19 cellular contexts compared by ENCODE assay signal in genomic region chr3:23928525-23928924, GRCh38. TPM values are rescaled to one million over a fixed set of nuclear protein-coding genes. Genes with fewer than 3 reads are reported as not detected.
DNase-seq lines count a peak whose midpoint lies in the region; ATAC-seq, FAIRE-seq and TF ChIP-seq lines count a peak whose summit lies in the region.
"Had no signal": no experiment of that assay in that cellular context is flagged by ENCODE, and none has a peak within 500 bp of the region (broad histone marks: within the 10 kb centered on the region; RNA-seq: fewer than 3 reads in every experiment).

No MANE protein-coding gene starts in this region.

- TF ChIP-seq CTCF in RWPE1 (conservative IDR thresholded peaks at IDR 0.05; ENCODE audit: low read depth) (no peak), SK-N-SH (IDR thresholded peaks at IDR 0.05) (no peak)

- WGBS in SK-N-SH (ENCODE audit: low lambda C conversion rate), result 75% methylated on average over 8 of the region's 8 CpGs

- no peak for TF ChIP-seq EP300 in SK-N-SH (IDR thresholded peaks at IDR 0.05; ENCODE audit: borderline replicate concordance in 1 of 2, low read depth in 1 of 2, low read length in 1 of 2)

- TF ChIP-seq POLR2A in erythroblast (IDR thresholded peaks at IDR 0.05; ENCODE audit: low read length), result no peak

- FAIRE-seq in islet of Langerhans (lab: Jason Lieb, UNC), result peak; percentile 24

- peaks cover 0 to 6% of the 10 kb centered on the region in 2 experiments for H3K36me3 ChIP-seq in SK-N-SH (replicated peaks in 1 of 2; ENCODE audit: control insufficient read depth in 1 of 2, insufficient read depth in 2 of 2, low read length in 1 of 2)
- H3K36me3 ChIP-seq: upper lobe of left lung had no signal

- H3K27ac ChIP-seq in RWPE1 (peak overlapping the region; percentile 34; the same call in 1 of the 2 replicates), SK-N-SH (ENCODE audit: low read depth in 2 of 2, low read length in 1 of 2) (no peak overlapping the region)
- H3K27ac ChIP-seq: GM23248, upper lobe of left lung had no signal

- H3K27me3 ChIP-seq in SK-N-SH (ENCODE audit: insufficient read depth), result no peaks in the 10 kb centered on the region
- H3K27me3 ChIP-seq: upper lobe of left lung had no signal

- H3K79me2 ChIP-seq in SK-N-SH (ENCODE audit: insufficient read depth), result no peaks in the 10 kb centered on the region

- H3K4me2 ChIP-seq in SK-N-SH, result no peak overlapping the region

- H3K9ac ChIP-seq in SK-N-SH, result no peak overlapping the region
- H3K9ac ChIP-seq: GM23248 had no signal

- no peak for TF ChIP-seq RAD21 in SK-N-SH (IDR thresholded peaks at IDR 0.05; ENCODE audit: low read length)

- CTCF ChIA-PET in RWPE1 (lab: Yijun Ruan, JAX) (no interaction called here), SK-N-SH (lab: Yijun Ruan, JAX) (no interaction called here)

- ATAC-seq in HG02759 (IDR thresholded peaks at IDR 0.05; ENCODE audit: unreplicated experiment) (no peak), HG02884 (IDR thresholded peaks at IDR 0.05; ENCODE audit: unreplicated experiment) (no peak)
- ATAC-seq: activated CD4-positive, CD25-positive, alpha-beta regulatory T cell treated with anti-CD3 and anti-CD28 coated beads, Interleukin-2, amount 50 U/mL, for 24 hours; stimulated activated naive CD8-positive, alpha-beta T cell treated with anti-CD3 and anti-CD28 coated beads, Interleukin-15, Interleukin-2, amounts not matched to agents 100 U/mL and 50 U/mL, for 24 hours; T-cell had no signal

- H3F3A ChIP-seq in SK-N-SH (replicated peaks; ENCODE audit: insufficient read depth), result peaks cover 13% of the 10 kb centered on the region

- no peaks in the 10 kb centered on the region for H3K9me3 ChIP-seq in SK-N-SH
- H3K9me3 ChIP-seq: upper lobe of left lung had no signal

- H2AFZ ChIP-seq in SK-N-SH (ENCODE audit: low read depth), result no peak overlapping the region
- H2AFZ ChIP-seq: GM23248 had no signal

- H3K4me1 ChIP-seq in SK-N-SH (ENCODE audit: control insufficient read depth in 1 of 2, insufficient read depth in 2 of 2, low read depth in 1 of 2, low read length in 1 of 2), result peaks cover 0 to 2% of the 10 kb centered on the region in 2 experiments; a peak in 1 of 4 replicates

- no peak overlapping the region for H3K4me3 ChIP-seq in SK-N-SH (ENCODE audit: low read depth in 2 of 2, low read length in 1 of 2)
- H3K4me3 ChIP-seq: GM23248, upper lobe of left lung had no signal

- no peaks in the 10 kb centered on the region for H4K20me1 ChIP-seq in SK-N-SH (ENCODE audit: insufficient read depth)

- no peaks in the 10 kb centered on the region for H3K9me2 ChIP-seq in SK-N-SH

- DNase-seq in SIG-M5 treated with dmso at 0.1 percent for 504 hours (lab: John Stamatoyannopoulos, UW; ENCODE audit: unreplicated experiment) (peak; percentile 34), SIG-M5 (lab: John Stamatoyannopoulos, UW) (no peak), RWPE1 (ENCODE audit: low spot score) (no peak), erythroblast (lab: John Stamatoyannopoulos, UW) (no peak), SK-N-SH (no peak)
- DNase-seq: activated effector memory CD4-positive, alpha-beta T cell treated with Interleukin-2 at 50 U/mL for 16 hours; CD4-positive, CD25-positive, alpha-beta regulatory T cell; effector CD8-positive, alpha-beta T cell; GM23248; NCI-H2107; NCI-H748 treated with DMSO at 0.1 percent for 48 hours; RPMI8226; stimulated activated naive CD8-positive, alpha-beta T cell treated with anti-CD3 and anti-CD28 coated beads, Interleukin-15, Interleukin-2, amounts not matched to agents 100 U/mL and 50 U/mL, for 24 hours; T-cell had no signal

- POLR2A ChIA-PET in RWPE1 (lab: Yijun Ruan, JAX; ENCODE audit: low non-redundant PET), result no interaction called here
- POLR2A ChIA-PET in SK-N-SH (lab: Yijun Ruan, JAX), result interaction anchor here (0.7 kb wide), 1 partner anchor 12 kb away, joined by 8 read pairs; the partner anchor contains the start of genes NKIRAS1 and RPL15

TF ChIP-seq in SK-N-SH, 30 proteins besides CTCF, POLR2A, EP300 and RAD21:
- no peak for TF ChIP-seq YY1 (IDR thresholded peaks at IDR 0.05; ENCODE audit: low read depth)
- no peak for TF ChIP-seq RXRA (IDR thresholded peaks at IDR 0.05; ENCODE audit: borderline replicate concordance, low read depth)
- TF ChIP-seq TEAD4 (IDR thresholded peaks at IDR 0.05; ENCODE audit: borderline replicate concordance, insufficient read depth), result no peak
- TF ChIP-seq USF1 (IDR thresholded peaks at IDR 0.05; ENCODE audit: borderline replicate concordance, low read depth), result no peak
- no peak for TF ChIP-seq MXI1 (IDR thresholded peaks at IDR 0.05; ENCODE audit: low read depth, low read length)

RNA-seq across cellular contexts. Expression of gene RPL15, which starts 11.6 kb away (rescaled TPM):
- 4,623 and 5,582 TPM in 2 replicates for polyA plus RNA-seq in SK-N-SH (2012; rRNA removed)
- 4,989 and 5,704 TPM in 2 replicates for polyA plus RNA-seq in SK-N-SH (2012; cell fraction: cytosol; rRNA removed)
- 1,488 and 1,754 TPM in 2 replicates for polyA plus RNA-seq in SK-N-SH (2012; cell fraction: nucleus; rRNA removed)

RNA-seq across cellular contexts. Expression of gene NKIRAS1, which starts 11.7 kb away (rescaled TPM):
- 8.1 and 10.6 TPM in 2 replicates for polyA plus RNA-seq in SK-N-SH (2012; rRNA removed)
- polyA plus RNA-seq in SK-N-SH (2012; cell fraction: cytosol; rRNA removed), result 12.1 and 17.0 TPM in 2 replicates
- 5.6 and 7.1 TPM in 2 replicates for polyA plus RNA-seq in SK-N-SH (2012; cell fraction: nucleus; rRNA removed)

RNA-seq across cellular contexts. Expression of gene NR1D2, which starts 16.6 kb away (rescaled TPM):
- 12.0 and 15.4 TPM in 2 replicates for polyA plus RNA-seq in SK-N-SH (2012; rRNA removed)
- polyA plus RNA-seq in SK-N-SH (2012; cell fraction: cytosol; rRNA removed), result 18.3 and 18.5 TPM in 2 replicates
- polyA plus RNA-seq in SK-N-SH (2012; cell fraction: nucleus; rRNA removed), result 4.3 and 10.0 TPM in 2 replicates
